ENCODE assay signal across 17 cellular contexts in the genomic region with DNA sequence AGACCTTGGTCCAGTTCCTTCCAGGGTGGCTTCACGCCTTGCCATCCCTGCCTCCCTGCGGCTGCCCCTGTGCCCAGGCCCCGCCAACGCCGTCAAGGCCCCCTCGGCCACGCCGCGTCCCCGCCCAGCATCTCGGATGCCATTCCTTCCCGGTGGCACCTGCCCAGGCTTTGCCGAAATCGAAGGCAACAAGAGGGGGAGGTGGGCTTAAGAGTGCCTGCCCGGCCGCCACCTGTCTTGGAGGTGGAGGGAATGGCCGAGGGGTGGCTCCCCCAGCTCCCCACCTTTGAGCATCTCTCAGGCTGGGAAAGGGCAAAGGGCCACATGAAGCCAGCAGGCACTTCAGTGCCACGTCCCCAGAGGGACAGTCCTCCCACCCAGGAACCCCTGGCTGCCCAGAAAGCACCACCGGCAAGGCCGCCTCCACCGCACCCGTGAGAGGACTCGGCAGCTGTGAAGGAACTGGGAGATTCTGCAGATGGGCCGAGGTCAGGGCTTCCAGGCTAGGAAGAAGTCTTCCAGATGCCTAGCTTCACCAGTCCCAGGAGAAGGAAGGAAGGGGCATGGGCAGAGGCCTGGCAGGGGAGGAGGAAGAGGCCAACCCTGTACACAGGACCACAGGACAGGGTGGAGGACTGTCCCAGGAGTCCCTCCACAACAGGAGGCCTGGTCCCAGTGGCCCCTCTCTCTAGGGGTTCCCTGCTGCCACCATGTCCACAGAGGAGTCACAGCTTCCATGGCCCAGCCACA.
DNase-seq lines count a peak whose midpoint lies in the region; ATAC-seq, FAIRE-seq and TF ChIP-seq lines count a peak whose summit lies in the region.
"Had no signal": no experiment of that assay in that cellular context is flagged by ENCODE, and none has a peak within 500 bp of the region (broad histone marks: within the 10 kb centered on the region; RNA-seq: fewer than 3 reads in every experiment).

No MANE protein-coding gene starts in this region.

- ATAC-seq in A549 (no peak), foreskin keratinocyte (no peak), gastrocnemius medialis (no peak), GM19328 (IDR thresholded peaks at IDR 0.05; ENCODE audit: unreplicated experiment) (no peak)
- ATAC-seq: left lobe of liver had no signal

- intact Hi-C loops in gastrocnemius medialis (cut with DNase I; ENCODE audit: low total_unique reads) = loop anchor here (5.0 to 10.0 kb wide), 2 partner anchors 405 to 1882 kb away; no protein-coding TSS in a partner anchor
- intact Hi-C loops in A673 (cut with micrococcal nuclease; ENCODE audit: unreplicated experiment) = no loop called here

- no peak for TF ChIP-seq EP300 in A549 (IDR thresholded peaks at IDR 0.05)

- H3K27ac ChIP-seq in A549 (peak overlapping the region in 1 of 2 experiments; percentile 53; a peak in 4 of 6 replicates), SJSA1 (peak overlapping the region; percentile 4; the same call in 1 of the 2 replicates), foreskin keratinocyte (peak overlapping the region; percentile 84), gastrocnemius medialis (peak overlapping the region; percentile 87 to 96 (median 90)), A673 (ENCODE audit: low read depth, low read length, poor library complexity, severe bottlenecking) (no peak overlapping the region)
- H3K27ac ChIP-seq: colonic mucosa, suprapubic skin had no signal

- H3K9me3 ChIP-seq in A549 (no peaks in the 10 kb centered on the region), SJSA1 (replicated peaks) (no peaks in the 10 kb centered on the region), gastrocnemius medialis (no peaks in the 10 kb centered on the region), A673 (ENCODE audit: low read depth, low read length, poor library complexity, severe bottlenecking) (no peaks in the 10 kb centered on the region)
- H3K9me3 ChIP-seq: colonic mucosa, suprapubic skin had no signal

- no peak for DNase-seq in A549 (ENCODE audit: low read depth in 1 of 2, low spot score in 1 of 2)
- DNase-seq in SJSA1 (ENCODE audit: low read depth in 1 of 2, low spot score in 2 of 2) = no peak
- no peak for DNase-seq in foreskin keratinocyte
- DNase-seq in gastrocnemius medialis = no peak
- no peak for DNase-seq in A673 (ENCODE audit: low spot score)
- no peak for DNase-seq in superior temporal gyrus (ENCODE audit: extremely low spot score)
- DNase-seq in HTR-8/SVneo (ENCODE audit: insufficient read length, low spot score) = no peak
- DNase-seq: activated naive CD4-positive, alpha-beta T cell; activated T-cell treated with anti-CD3 and anti-CD28 coated beads for 4 hours; colonic mucosa; MM.1S; NCI-H146; stimulated activated CD4-positive, alpha-beta T cell treated with anti-CD3 and anti-CD28 coated beads, Interleukin-4, amount 100 ng/mL, for 24 hours had no signal

- TF ChIP-seq CTCF in A549 (IDR thresholded peaks at IDR 0.05) (no peak), foreskin keratinocyte (conservative IDR thresholded peaks at IDR 0.05) (no peak), gastrocnemius medialis (IDR thresholded peaks at IDR 0.05 in 4 of 5, conservative IDR thresholded peaks at IDR 0.05 in 1 of 5) (no peak), A673 (conservative IDR thresholded peaks at IDR 0.05; ENCODE audit: low read depth, low read length) (no peak)

- POLR2A ChIA-PET in A549 (lab: Yijun Ruan, JAX) (no interaction called here), A673 (lab: Charles Lee; ENCODE audit: low non-redundant PET) (no interaction called here)

- no peak for TF ChIP-seq RAD21 in A549 (conservative IDR thresholded peaks at IDR 0.05 in 1 of 2, IDR thresholded peaks at IDR 0.05 in 1 of 2)

- BruUV-seq in A673 (replicated peaks; lab: Mats Ljungman, UMichigan) = no TSS peak

- in situ Hi-C loops in gastrocnemius medialis (cut with MboI; ENCODE audit: low sequenced_read_pairs in 4 of 4) = no loop called here

- FAIRE-seq in A549 (lab: Jason Lieb, UNC) (no peak), HTR-8/SVneo (lab: Jason Lieb, UNC) (no peak)
- FAIRE-seq: GM18507 had no signal

- H3K4me1 ChIP-seq in A549 (peaks cover 35% of the 10 kb centered on the region), SJSA1 (replicated peaks) (peaks cover 47% of the 10 kb centered on the region), foreskin keratinocyte (peaks cover 31% of the 10 kb centered on the region), gastrocnemius medialis (peaks cover 77 to 78% of the 10 kb centered on the region in 2 donors), A673 (ENCODE audit: insufficient read depth, low read length, poor library complexity, severe bottlenecking) (no peaks in the 10 kb centered on the region)
- H3K4me1 ChIP-seq: colonic mucosa had no signal

- CTCF ChIA-PET in A549 (lab: Yijun Ruan, JAX) (interaction anchor here (0.9 to 1.5 kb wide), 8 partner anchors 10 to 418 kb away, joined by 3 to 6 read pairs (median 3); no protein-coding TSS in a partner anchor), A673 (lab: Charles Lee) (no interaction called here)

- H3K4me2 ChIP-seq in A549 = 0 out of 3 replicates have a peak overlapping the region, but pooled peaks have one; percentile 14

- H3K27me3 ChIP-seq in SJSA1 (replicated peaks) (no peaks in the 10 kb centered on the region), foreskin keratinocyte (no peaks in the 10 kb centered on the region), gastrocnemius medialis (no peaks in the 10 kb centered on the region), A673 (replicated peaks; ENCODE audit: insufficient read depth, low read depth, low read length, poor library complexity) (no peaks in the 10 kb centered on the region)
- H3K27me3 ChIP-seq: colonic mucosa, suprapubic skin had no signal

- WGBS in A549 (ENCODE audit: missing lambda C conversion rate) = 92% methylated on average over 19 of the region's 24 CpGs

- H3K4me3 ChIP-seq in A549 (no peak overlapping the region), SJSA1 (no peak overlapping the region), gastrocnemius medialis (no peak overlapping the region), A673 (ENCODE audit: low read depth, low read length, poor library complexity, severe bottlenecking) (no peak overlapping the region)
- H3K4me3 ChIP-seq: colonic mucosa, suprapubic skin had no signal

- TF ChIP-seq POLR2A in A549 (IDR thresholded peaks at IDR 0.05; ENCODE audit: low read length) (no peak), gastrocnemius medialis (IDR thresholded peaks at IDR 0.05) (no peak)

- H3K36me3 ChIP-seq in SJSA1 = peaks cover 67% of the 10 kb centered on the region
- H3K36me3 ChIP-seq in gastrocnemius medialis = no peaks in the 10 kb centered on the region
- H3K36me3 ChIP-seq in A673 (ENCODE audit: insufficient read depth, low read length, poor library complexity, severe bottlenecking) = peaks cover 7% of the 10 kb centered on the region
- H3K36me3 ChIP-seq: colonic mucosa, suprapubic skin had no signal

TF ChIP-seq in A549, 52 proteins besides CTCF, POLR2A, EP300 and RAD21:
- TF ChIP-seq BHLHE40 (IDR thresholded peaks at IDR 0.05; ENCODE audit: low read depth, low read length) (no peak), TFCP2L1 (CRISPR knock-in tag; IDR thresholded peaks at IDR 0.05) (no peak), SMC3 (IDR thresholded peaks at IDR 0.05) (no peak), HOXB5 (CRISPR knock-in tag; IDR thresholded peaks at IDR 0.05) (no peak), JUNB (IDR thresholded peaks at IDR 0.05) (no peak), MAFK (IDR thresholded peaks at IDR 0.05; ENCODE audit: partially characterized antibody) (no peak), NR3C1 (IDR thresholded peaks at IDR 0.05) (no peak), NFE2L2 (conservative IDR thresholded peaks at IDR 0.05; ENCODE audit: low read length) (no peak), ZFP36 (IDR thresholded peaks at IDR 0.05; ENCODE audit: borderline replicate concordance, partially characterized antibody) (no peak), JUN (IDR thresholded peaks at IDR 0.05) (no peak; a peak in 1 of 5 replicates), ZC3H11A (IDR thresholded peaks at IDR 0.05) (no peak), HOXA7 (CRISPR knock-in tag; IDR thresholded peaks at IDR 0.05) (no peak), ATOH8 (CRISPR knock-in tag; IDR thresholded peaks at IDR 0.05; ENCODE audit: low read depth) (no peak)
- TF ChIP-seq, protein P1, sequence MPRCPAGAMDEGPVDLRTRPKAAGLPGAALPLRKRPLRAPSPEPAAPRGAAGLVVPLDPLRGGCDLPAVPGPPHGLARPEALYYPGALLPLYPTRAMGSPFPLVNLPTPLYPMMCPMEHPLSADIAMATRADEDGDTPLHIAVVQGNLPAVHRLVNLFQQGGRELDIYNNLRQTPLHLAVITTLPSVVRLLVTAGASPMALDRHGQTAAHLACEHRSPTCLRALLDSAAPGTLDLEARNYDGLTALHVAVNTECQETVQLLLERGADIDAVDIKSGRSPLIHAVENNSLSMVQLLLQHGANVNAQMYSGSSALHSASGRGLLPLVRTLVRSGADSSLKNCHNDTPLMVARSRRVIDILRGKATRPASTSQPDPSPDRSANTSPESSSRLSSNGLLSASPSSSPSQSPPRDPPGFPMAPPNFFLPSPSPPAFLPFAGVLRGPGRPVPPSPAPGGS (IDR thresholded peaks at IDR 0.05) = no peak
